8 cellular contexts compared by ENCODE assay signal in genomic region chr17:42566215-42566872, GRCh38. TPM values are rescaled to one million over a fixed set of nuclear protein-coding genes. Genes with fewer than 3 reads are reported as not detected.
DNase-seq lines count a peak whose midpoint lies in the region; ATAC-seq, FAIRE-seq and TF ChIP-seq lines count a peak whose summit lies in the region.

No MANE protein-coding gene starts in this region.

- peak overlapping the region; percentile 70 for H2AFZ ChIP-seq in GM12878 (ENCODE audit: control insufficient read depth, low read depth, low read length)

- no peaks in the 10 kb centered on the region for H4K20me1 ChIP-seq in GM12878 (ENCODE audit: control insufficient read depth, insufficient read depth)

- H3K4me3 ChIP-seq in GM12878 (peak overlapping the region; percentile 96; the same call in 1 of the 2 replicates), upper lobe of right lung (peak overlapping the region; percentile 97)

- ATAC-seq in GM12878 (no peak), memory B cell (ENCODE audit: low read depth) (no peak), upper lobe of right lung (no peak), GM18861 (IDR thresholded peaks at IDR 0.05; ENCODE audit: unreplicated experiment) (no peak)

- SMC1A ChIA-PET in GM12878 (lab: Charles Lee; ENCODE audit: uncharacterized antibody, unreplicated experiment): interaction anchor here (1.6 kb wide), 1 partner anchor 31 kb away, joined by 4 read pairs; the partner anchor contains the start of gene NAGLU

- BruUV-seq in GM12878 (replicated peaks; lab: Mats Ljungman, UMichigan): no TSS peak

- CTCF ChIA-PET in GM12878 (lab: Yijun Ruan, JAX): interaction anchor here (1.4 to 2.4 kb wide), 5 partner anchors 11 to 115 kb away, joined by 4 to 23 read pairs (median 6); partner anchors contain the start of gene PSMC3IP

- FAIRE-seq in GM12878 (lab: Jason Lieb, UNC): no peak

- no peaks in the 10 kb centered on the region for H3K27me3 Mint-ChIP-seq in activated naive CD4-positive, alpha-beta T cell treated with anti-CD3 and anti-CD28 coated beads, Interleukin-2, amount 50 U/mL, for 24 hours
- H3K27me3 Mint-ChIP-seq in memory B cell: no peaks in the 10 kb centered on the region

- H3K36me3 ChIP-seq in GM12878 (ENCODE audit: control insufficient read depth in 2 of 2, insufficient read depth in 2 of 2, low read length in 1 of 2) (peaks cover 23 to 29% of the 10 kb centered on the region in 2 experiments; a peak in 3 of 4 replicates), upper lobe of right lung (peaks cover 53% of the 10 kb centered on the region)

- no peak overlapping the region; the same call in 1 of the 2 replicates for H3K9ac ChIP-seq in GM12878 (ENCODE audit: control insufficient read depth, insufficient read depth, low read length)

- H3K4me1 Mint-ChIP-seq in activated naive CD4-positive, alpha-beta T cell treated with anti-CD3 and anti-CD28 coated beads, Interleukin-2, amount 50 U/mL, for 24 hours: peaks cover 44% of the 10 kb centered on the region
- peaks cover 31% of the 10 kb centered on the region for H3K4me1 Mint-ChIP-seq in memory B cell

- TF ChIP-seq EP300 in GM12878 (IDR thresholded peaks at IDR 0.05; ENCODE audit: borderline replicate concordance in 1 of 2, control insufficient read depth in 1 of 2, low read depth in 2 of 2, low read length in 2 of 2): no peak

- peaks cover 48% of the 10 kb centered on the region for H3K79me2 ChIP-seq in GM12878 (ENCODE audit: control insufficient read depth, insufficient read depth, low read length)

- 59% methylated on average over 28 of the region's 28 CpGs for WGBS in GM12878 (ENCODE audit: insufficient coverage, insufficient replicate concordance, low lambda C conversion rate, missing lambda C conversion rate)

- TF ChIP-seq RAD21 in GM12878 (IDR thresholded peaks at IDR 0.05; ENCODE audit: insufficient read depth, low read depth, low read length): no peak

- TF ChIP-seq POLR2A in GM12878 (IDR thresholded peaks at IDR 0.05; ENCODE audit: low read depth, low read length): no peak

- no peak for DNase-seq in activated naive CD4-positive, alpha-beta T cell treated with Interleukin-2 at 50 U/mL for 16 hours
- no peak for DNase-seq in GM12878 (ENCODE audit: low read depth, low spot score)
- DNase-seq in memory B cell (ENCODE audit: low spot score in 2 of 2): no peak
- DNase-seq in upper lobe of right lung: no peak
- DNase-seq in NCI-H226: no peak
- no peak for DNase-seq in SK-N-DZ (ENCODE audit: low spot score)

- H3K27ac Mint-ChIP-seq in activated naive CD4-positive, alpha-beta T cell treated with anti-CD3 and anti-CD28 coated beads, Interleukin-2, amount 50 U/mL, for 24 hours: peak overlapping the region; percentile 82
- H3K27ac Mint-ChIP-seq in memory B cell: peak overlapping the region; percentile 89

- in situ Hi-C loops in GM12878 (cut with MboI): no loop called here

- no peaks in the 10 kb centered on the region for H3K9me3 Mint-ChIP-seq in activated naive CD4-positive, alpha-beta T cell treated with anti-CD3 and anti-CD28 coated beads, Interleukin-2, amount 50 U/mL, for 24 hours
- no peaks in the 10 kb centered on the region for H3K9me3 Mint-ChIP-seq in memory B cell

- H3K27ac ChIP-seq in GM12878 (ENCODE audit: control insufficient read depth, insufficient read depth): peak overlapping the region; percentile 68
- H3K27ac ChIP-seq in upper lobe of right lung: peak overlapping the region; percentile 97

- RAD21 ChIA-PET in GM12878 (lab: Charles Lee; ENCODE audit: unreplicated experiment): interaction anchor here (1.4 to 1.9 kb wide), 2 partner anchors 12 to 39 kb away, joined by 4 to 14 read pairs; partner anchors contain the start of gene PSMC3IP

- POLR2A ChIA-PET in GM12878 (lab: Charles Lee): interaction anchor here (0.6 to 2.6 kb wide), 4 partner anchors 9 to 194 kb away, joined by 3 to 14 read pairs (median 4); partner anchors contain the start of gene PSMC3IP

- peak overlapping the region; percentile 97 for H3K4me3 Mint-ChIP-seq in activated naive CD4-positive, alpha-beta T cell treated with anti-CD3 and anti-CD28 coated beads, Interleukin-2, amount 50 U/mL, for 24 hours
- H3K4me3 Mint-ChIP-seq in memory B cell: peak overlapping the region; percentile 95

- H3K27me3 ChIP-seq in GM12878 (replicated peaks in 1 of 2; ENCODE audit: control insufficient read depth in 2 of 2, insufficient read depth in 2 of 2, low read length in 1 of 2): no peaks in the 10 kb centered on the region
- H3K27me3 ChIP-seq in upper lobe of right lung: no peaks in the 10 kb centered on the region

- intact Hi-C loops in GM12878 (cut with micrococcal nuclease; ENCODE audit: unreplicated experiment): no loop called here
- intact Hi-C loops in upper lobe of right lung (cut with DNase I): no loop called here

- H3K36me3 Mint-ChIP-seq in activated naive CD4-positive, alpha-beta T cell treated with anti-CD3 and anti-CD28 coated beads, Interleukin-2, amount 50 U/mL, for 24 hours: peaks cover 11% of the 10 kb centered on the region
- H3K36me3 Mint-ChIP-seq in memory B cell: peaks cover 7% of the 10 kb centered on the region

- H3K4me1 ChIP-seq in GM12878 (ENCODE audit: control insufficient read depth, insufficient read depth, low read length) (peaks cover 22% of the 10 kb centered on the region), upper lobe of right lung (peaks cover 51% of the 10 kb centered on the region)

- H3K9me3 ChIP-seq in GM12878 (replicated peaks; ENCODE audit: control insufficient read depth, insufficient read depth, low read length) (no peaks in the 10 kb centered on the region), upper lobe of right lung (no peaks in the 10 kb centered on the region)

- TF ChIP-seq CTCF in GM12878 (IDR thresholded peaks at IDR 0.05 in 2 of 3, conservative IDR thresholded peaks at IDR 0.05 in 1 of 3; ENCODE audit: control insufficient read depth in 2 of 3, extremely low read depth in 1 of 3, insufficient read depth in 1 of 3, low read depth in 3 of 3, low read length in 3 of 3): no peak
- TF ChIP-seq CTCF in upper lobe of right lung (IDR thresholded peaks at IDR 0.05): no peak

- peak overlapping the region; percentile 81 for H3K4me2 ChIP-seq in GM12878 (ENCODE audit: control insufficient read depth, insufficient read depth)

RNA-seq across cellular contexts. Expression of gene MLX, which starts 0.6 kb away (rescaled TPM):
- total RNA-seq in GM12878 (2013; cell fraction: nucleolus; rRNA removed): 60.5 and 62.5 TPM in 2 replicates
- 37.1 and 39.5 TPM in 2 replicates for total RNA-seq in GM12878 (2014; rRNA removed)
- 34.1 and 34.4 TPM in 2 replicates for total RNA-seq in GM12878 (2014; rRNA removed; fragmentation: Illumina TruSeq; extraction: Trizol)
- 38.3 and 41.5 TPM in 2 replicates for total RNA-seq in GM12878 (2021)
- 23.2 TPM for polyA plus RNA-seq in GM12878 (2011; ENCODE audit: low read depth)
- polyA plus RNA-seq in GM12878 (2011; rRNA removed): 41.2 and 48.9 TPM in 2 replicates
- 46.2 and 53.0 TPM in 2 replicates for polyA plus RNA-seq in GM12878 (2011; cell fraction: cytosol; rRNA removed)
- polyA plus RNA-seq in GM12878 (2011; cell fraction: nucleus; rRNA removed): 103 and 133 TPM in 2 replicates
- 30.5 and 32.5 TPM in 2 replicates for polyA plus RNA-seq in GM12878 (2012)
- 59.2 and 61.1 TPM in 2 replicates for polyA plus RNA-seq in GM12878 (2014; fragmentation: Illumina TruSeq; extraction: Trizol)
- 10 to 100 TPM; 38.3 to 49.1 TPM for polyA plus RNA-seq in GM12878 (2014; fragmentation: Nextera tagmentation; extraction: Ambion mirVana)
- 65.0 and 66.1 TPM in 2 replicates for polyA plus RNA-seq in GM12878 (2014; rRNA removed)
- 10 to 100 TPM; 40.6 to 47.4 TPM for polyA plus RNA-seq in GM12878 (2016; fragmentation: Nextera tagmentation; extraction: Ambion mirVana)
- polyA minus RNA-seq in GM12878 (2011; rRNA and poly(A)+ RNA removed): 65.2 and 81.9 TPM in 2 replicates
- polyA minus RNA-seq in GM12878 (2011; cell fraction: cytosol; rRNA and poly(A)+ RNA removed): 16.7 and 28.9 TPM in 2 replicates
- polyA minus RNA-seq in GM12878 (2011; cell fraction: nucleus; rRNA and poly(A)+ RNA removed): 34.8 and 58.3 TPM in 2 replicates
- total RNA-seq in upper lobe of right lung: 61.3 TPM
- 26.7 and 32.4 TPM in 2 replicates for polyA plus RNA-seq in SK-N-DZ (2014; cell fraction: cytosol; rRNA removed)
- polyA plus RNA-seq in SK-N-DZ (2014; cell fraction: nucleus; rRNA removed): 75.7 and 102 TPM in 2 replicates

RNA-seq across cellular contexts. Expression of gene COASY, which starts 4.4 kb away (rescaled TPM):
- total RNA-seq in GM12878 (2013; cell fraction: nucleolus; rRNA removed): 25.0 and 29.9 TPM in 2 replicates
- total RNA-seq in GM12878 (2014; rRNA removed) (27.8 and 31.3 TPM in 2 replicates), GM12878 (2014; rRNA removed; fragmentation: Illumina TruSeq; extraction: Trizol) (18.6 TPM in 2 replicates), GM12878 (2021) (81.9 and 88.5 TPM in 2 replicates), upper lobe of right lung (63.3 TPM)
- polyA plus RNA-seq in GM12878 (2011; ENCODE audit: low read depth): 32.2 TPM
- polyA plus RNA-seq in GM12878 (2011; rRNA removed) (19.9 and 33.1 TPM in 2 replicates), GM12878 (2014; fragmentation: Illumina TruSeq; extraction: Trizol) (28.0 and 38.1 TPM in 2 replicates), GM12878 (2014; fragmentation: Nextera tagmentation; extraction: Ambion mirVana) (10 to 100 TPM; 39.8 to 46.6 TPM), GM12878 (2014; rRNA removed) (52.5 and 57.8 TPM in 2 replicates), GM12878 (2016; fragmentation: Nextera tagmentation; extraction: Ambion mirVana) (10 to 100 TPM; 88.1 to 93.9 TPM)
- polyA plus RNA-seq in GM12878 (2011; cell fraction: cytosol; rRNA removed): 43.3 and 50.8 TPM in 2 replicates
- 260 and 275 TPM in 2 replicates for polyA plus RNA-seq in GM12878 (2011; cell fraction: nucleus; rRNA removed)
- 64.1 and 86.9 TPM in 2 replicates for polyA plus RNA-seq in GM12878 (2012)
- 21.3 and 34.8 TPM in 2 replicates for polyA minus RNA-seq in GM12878 (2011; rRNA and poly(A)+ RNA removed)
- polyA minus RNA-seq in GM12878 (2011; cell fraction: cytosol; rRNA and poly(A)+ RNA removed): 23.2 and 23.4 TPM in 2 replicates
- polyA minus RNA-seq in GM12878 (2011; cell fraction: nucleus; rRNA and poly(A)+ RNA removed): 28.2 and 43.9 TPM in 2 replicates
- polyA plus RNA-seq in SK-N-DZ (2014; cell fraction: cytosol; rRNA removed): 33.3 and 40.2 TPM in 2 replicates
- 89.3 TPM in 2 replicates for polyA plus RNA-seq in SK-N-DZ (2014; cell fraction: nucleus; rRNA removed)

RNA-seq across cellular contexts. Expression of gene PSMC3IP, which starts 11.2 kb away (rescaled TPM):
- 9.0 and 9.9 TPM in 2 replicates for total RNA-seq in GM12878 (2013; cell fraction: nucleolus; rRNA removed)
- total RNA-seq in GM12878 (2014; rRNA removed): 17.4 and 18.7 TPM in 2 replicates
- total RNA-seq in GM12878 (2014; rRNA removed; fragmentation: Illumina TruSeq; extraction: Trizol): 12.0 and 12.1 TPM in 2 replicates
- total RNA-seq in GM12878 (2021): 14.7 and 18.0 TPM in 2 replicates
- 9.6 TPM for polyA plus RNA-seq in GM12878 (2011; ENCODE audit: low read depth)
- 13.5 and 15.0 TPM in 2 replicates for polyA plus RNA-seq in GM12878 (2011; rRNA removed)
- polyA plus RNA-seq in GM12878 (2011; cell fraction: cytosol; rRNA removed): 7.3 and 9.3 TPM in 2 replicates
- polyA plus RNA-seq in GM12878 (2011; cell fraction: nucleus; rRNA removed): 29.3 and 29.5 TPM in 2 replicates
- 8.4 and 13.5 TPM in 2 replicates for polyA plus RNA-seq in GM12878 (2012)
- 25.9 and 28.5 TPM in 2 replicates for polyA plus RNA-seq in GM12878 (2014; fragmentation: Illumina TruSeq; extraction: Trizol)
- 1 to 10 TPM; 6.8 to 7.1 TPM for polyA plus RNA-seq in GM12878 (2014; fragmentation: Nextera tagmentation; extraction: Ambion mirVana)
- polyA plus RNA-seq in GM12878 (2014; rRNA removed): 24.8 and 26.8 TPM in 2 replicates
- polyA plus RNA-seq in GM12878 (2016; fragmentation: Nextera tagmentation; extraction: Ambion mirVana): 10 to 100 TPM; 33.1 to 34.5 TPM
- 10.9 and 11.5 TPM in 2 replicates for polyA minus RNA-seq in GM12878 (2011; rRNA and poly(A)+ RNA removed)
- polyA minus RNA-seq in GM12878 (2011; cell fraction: cytosol; rRNA and poly(A)+ RNA removed): 3.3 and 4.7 TPM in 2 replicates
- polyA minus RNA-seq in GM12878 (2011; cell fraction: nucleus; rRNA and poly(A)+ RNA removed): 10.9 and 16.8 TPM in 2 replicates
- total RNA-seq in upper lobe of right lung: 4.2 TPM
- polyA plus RNA-seq in SK-N-DZ (2014; cell fraction: cytosol; rRNA removed): 49.3 and 53.6 TPM in 2 replicates
- 83.5 and 85.1 TPM in 2 replicates for polyA plus RNA-seq in SK-N-DZ (2014; cell fraction: nucleus; rRNA removed)

RNA-seq across cellular contexts. Expression of gene HSD17B1, which starts 13.6 kb away (rescaled TPM):
- 1.6 and 2.3 TPM in 2 replicates for total RNA-seq in GM12878 (2013; cell fraction: nucleolus; rRNA removed)
- total RNA-seq in GM12878 (2014; rRNA removed) (0.44 and 1.1 TPM in 2 replicates), GM12878 (2014; rRNA removed; fragmentation: Illumina TruSeq; extraction: Trizol) (0.14 and 0.36 TPM in 2 replicates), GM12878 (2021) (0.61 and 0.67 TPM in 2 replicates), upper lobe of right lung (1.4 TPM)
- polyA plus RNA-seq in GM12878 (2011; ENCODE audit: low read depth): 0.63 TPM
- polyA plus RNA-seq in GM12878 (2011; rRNA removed) (0.19 and 0.29 TPM in 2 replicates), GM12878 (2014; fragmentation: Illumina TruSeq; extraction: Trizol) (0.06 and 0.15 TPM in 2 replicates), GM12878 (2014; fragmentation: Nextera tagmentation; extraction: Ambion mirVana) (under 1 TPM; 0.21 to 0.26 TPM), GM12878 (2014; rRNA removed) (0.22 and 0.47 TPM in 2 replicates), GM12878 (2016; fragmentation: Nextera tagmentation; extraction: Ambion mirVana) (1 to 10 TPM in 1 of 2 experiments, under 1 TPM in 1; 0.73 to 1.1 TPM)
- 0.39 and 0.65 TPM in 2 replicates for polyA plus RNA-seq in GM12878 (2011; cell fraction: cytosol; rRNA removed)
- 0.86 and 0.99 TPM in 2 replicates for polyA plus RNA-seq in GM12878 (2011; cell fraction: nucleus; rRNA removed)
- 0.53 and 0.89 TPM in 2 replicates for polyA plus RNA-seq in GM12878 (2012)
- polyA minus RNA-seq in GM12878 (2011; rRNA and poly(A)+ RNA removed): 0.15 and 0.72 TPM in 2 replicates
- not detected in 2 replicates for polyA minus RNA-seq in GM12878 (2011; cell fraction: cytosol; rRNA and poly(A)+ RNA removed)
- 0.60 and 1.7 TPM in 2 replicates for polyA minus RNA-seq in GM12878 (2011; cell fraction: nucleus; rRNA and poly(A)+ RNA removed)
- polyA plus RNA-seq in SK-N-DZ (2014; cell fraction: cytosol; rRNA removed): 0.33 and 1.2 TPM in 2 replicates
- polyA plus RNA-seq in SK-N-DZ (2014; cell fraction: nucleus; rRNA removed): 0.76 and 1.3 TPM in 2 replicates

RNA-seq across cellular contexts. Expression of gene NAGLU, which starts 30.3 kb away (rescaled TPM):
- 41.7 and 43.3 TPM in 2 replicates for total RNA-seq in GM12878 (2013; cell fraction: nucleolus; rRNA removed)
- 19.0 and 23.1 TPM in 2 replicates for total RNA-seq in GM12878 (2014; rRNA removed)
- total RNA-seq in GM12878 (2014; rRNA removed; fragmentation: Illumina TruSeq; extraction: Trizol): 8.2 and 8.5 TPM in 2 replicates
- 25.8 and 27.4 TPM in 2 replicates for total RNA-seq in GM12878 (2021)
- polyA plus RNA-seq in GM12878 (2011; ENCODE audit: low read depth): 5.0 TPM
- polyA plus RNA-seq in GM12878 (2011; rRNA removed): 4.6 and 9.3 TPM in 2 replicates
- polyA plus RNA-seq in GM12878 (2011; cell fraction: cytosol; rRNA removed): 13.1 and 20.9 TPM in 2 replicates
- polyA plus RNA-seq in GM12878 (2011; cell fraction: nucleus; rRNA removed): 56.0 and 60.4 TPM in 2 replicates
- 13.8 and 15.5 TPM in 2 replicates for polyA plus RNA-seq in GM12878 (2012)
- 2.4 and 6.8 TPM in 2 replicates for polyA plus RNA-seq in GM12878 (2014; fragmentation: Illumina TruSeq; extraction: Trizol)
- polyA plus RNA-seq in GM12878 (2014; fragmentation: Nextera tagmentation; extraction: Ambion mirVana): under 1 TPM; 0.23 to 0.69 TPM
- 27.5 and 34.8 TPM in 2 replicates for polyA plus RNA-seq in GM12878 (2014; rRNA removed)
- polyA plus RNA-seq in GM12878 (2016; fragmentation: Nextera tagmentation; extraction: Ambion mirVana): 10 to 100 TPM in 1 of 2 experiments, 1 to 10 TPM in 1; 2.9 to 19.6 TPM
- 7.9 and 20.1 TPM in 2 replicates for polyA minus RNA-seq in GM12878 (2011; rRNA and poly(A)+ RNA removed)
- polyA minus RNA-seq in GM12878 (2011; cell fraction: cytosol; rRNA and poly(A)+ RNA removed): 8.2 and 11.0 TPM in 2 replicates
- polyA minus RNA-seq in GM12878 (2011; cell fraction: nucleus; rRNA and poly(A)+ RNA removed): 23.8 and 27.5 TPM in 2 replicates
- total RNA-seq in upper lobe of right lung: 46.9 TPM
- polyA plus RNA-seq in SK-N-DZ (2014; cell fraction: cytosol; rRNA removed): 44.3 and 63.8 TPM in 2 replicates
- 96.3 and 104 TPM in 2 replicates for polyA plus RNA-seq in SK-N-DZ (2014; cell fraction: nucleus; rRNA removed)
